Comparison of ENCODE assay signal across 8 cellular contexts in genomic region chr17:50863221-50863843, GRCh38. TPM values are rescaled to one million over a fixed set of nuclear protein-coding genes. Genes with fewer than 3 reads are reported as not detected.
DNase-seq lines count a peak whose midpoint lies in the region; ATAC-seq and TF ChIP-seq lines count a peak whose summit lies in the region.

No MANE protein-coding gene starts in this region.

- peak; percentile 66 for TF ChIP-seq CTCF in LNCaP clone FGC (IDR thresholded peaks at IDR 0.05; ENCODE audit: control insufficient read depth, extremely low read depth, insufficient read depth)
- TF ChIP-seq CTCF in right atrium auricular region (IDR thresholded peaks at IDR 0.05), result peak; percentile 43 to 75
- TF ChIP-seq CTCF in retinal pigment epithelial cell (conservative IDR thresholded peaks at IDR 0.05; ENCODE audit: low read depth, low read length), result peak; percentile 71

- H3K27me3 ChIP-seq in right atrium auricular region, result no peaks in the 10 kb centered on the region

- no peaks in the 10 kb centered on the region for H3K9me3 ChIP-seq in right atrium auricular region

- peak; percentile 43 for DNase-seq in EH (ENCODE audit: low read depth)
- no peak for DNase-seq in LNCaP clone FGC (ENCODE audit: low read depth)
- peak; percentile 73 for DNase-seq in activated effector memory CD4-positive, alpha-beta T cell treated with anti-CD3 and anti-CD28 coated beads, Interleukin-2, amount 50 U/mL, for 16 hours
- DNase-seq in right atrium auricular region (ENCODE audit: low spot score), result no peak
- DNase-seq in retinal pigment epithelial cell (ENCODE audit: low read depth), result no peak
- no peak for DNase-seq in GDM1 (lab: John Stamatoyannopoulos, UW)

- peaks cover 0 to 36% of the 10 kb centered on the region in 2 donors for H3K4me1 ChIP-seq in right atrium auricular region

- H3K27ac ChIP-seq in right atrium auricular region, result peak overlapping the region; percentile 100

- ATAC-seq in GM21723 (IDR thresholded peaks at IDR 0.05; ENCODE audit: unreplicated experiment), result no peak
- no peak for ATAC-seq in GM21717 (IDR thresholded peaks at IDR 0.05; ENCODE audit: unreplicated experiment)

- H3K4me3 ChIP-seq in LNCaP clone FGC (ENCODE audit: low read depth, low read length) (peak overlapping the region; percentile 92), right atrium auricular region (peak overlapping the region; percentile 8 to 37), retinal pigment epithelial cell (ENCODE audit: low read length) (peak overlapping the region; percentile 71)

- peaks cover 27% of the 10 kb centered on the region for H3K36me3 ChIP-seq in right atrium auricular region

RNA-seq across cellular contexts. Expression of gene TOB1, which starts 2.8 kb away (rescaled TPM):
- total RNA-seq in right atrium auricular region, result 10 to 100 TPM; 29.0 to 31.0 TPM

RNA-seq across cellular contexts. Expression of gene WFIKKN2, which starts 27.9 kb away (rescaled TPM):
- under 1 TPM; 0.26 to 0.31 TPM for total RNA-seq in right atrium auricular region

Comparison
In these comparisons a context has a peak if more than half of its experiments do, and no peak if none do; other contexts are left out.
1. DNase-seq: peak in EH (single experiment) and activated effector memory CD4-positive, alpha-beta T cell treated with anti-CD3 and anti-CD28 coated beads, Interleukin-2, amount 50 U/mL, for 16 hours (single experiment); none in LNCaP clone FGC (single experiment), right atrium auricular region (single experiment), retinal pigment epithelial cell (single experiment) and GDM1 (single experiment).
2. H3K4me3 ChIP-seq: peak in every context shown above with its lines; median percentile 92 in LNCaP clone FGC; 71 in retinal pigment epithelial cell; 22 in right atrium auricular region.
3. Peak in every context shown above with its lines, with median percentiles within 50 percentile points of each other: CTCF ChIP-seq.